ENCODE assay signal across 8 cellular contexts in the genomic region with DNA sequence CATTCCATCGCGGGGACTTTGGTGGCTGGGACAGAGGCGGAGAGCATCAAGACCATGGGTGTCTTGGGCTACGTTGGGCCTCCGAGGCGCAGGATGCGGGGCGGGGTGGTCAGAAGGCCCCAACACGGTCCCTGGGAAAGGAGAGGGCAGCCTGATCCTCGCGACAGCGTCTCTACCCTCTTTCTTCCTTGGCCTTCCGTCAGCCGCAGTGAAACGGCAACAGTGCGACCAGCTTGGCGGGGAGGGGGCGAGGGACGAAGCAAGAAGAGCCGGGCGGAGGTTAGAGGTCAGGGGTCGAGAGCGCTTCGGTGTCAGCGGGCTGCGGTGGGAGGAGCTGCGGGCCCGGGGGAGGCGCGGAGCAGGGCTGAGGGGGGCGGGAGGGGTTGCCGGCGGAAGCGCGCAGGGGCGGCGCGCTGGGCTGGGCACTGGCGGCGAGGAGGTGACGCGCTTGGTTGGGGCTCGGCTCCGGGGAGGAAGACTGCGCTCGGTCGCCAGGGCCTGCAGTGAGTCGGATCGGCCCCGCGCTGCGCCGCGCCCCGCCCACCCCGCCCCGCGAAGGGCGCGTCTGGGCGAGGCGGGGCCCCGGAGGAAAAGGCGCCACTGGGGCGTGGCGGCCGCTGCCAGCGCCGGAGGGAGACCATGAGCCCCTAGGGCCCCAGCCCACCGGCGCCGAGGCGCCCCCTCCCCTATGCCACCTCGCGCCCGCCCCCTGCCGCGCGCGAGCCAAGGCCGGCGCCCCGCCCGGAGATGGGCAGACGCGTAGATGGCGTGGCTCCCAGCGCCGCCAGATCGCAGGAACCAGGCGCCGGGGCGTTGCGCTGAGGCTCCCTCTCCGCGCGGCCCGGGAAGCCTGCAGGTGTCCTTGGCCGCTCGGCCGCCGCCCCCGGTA. TPM values are rescaled to one million over a fixed set of nuclear protein-coding genes. Genes with fewer than 3 reads are reported as not detected.
DNase-seq lines count a peak whose midpoint lies in the region; ATAC-seq and TF ChIP-seq lines count a peak whose summit lies in the region.

Gene KCNC4, plus strand, starts transcription at position 600 of the 889 bp plus-strand sequence. CDS start 1,186 bp downstream, outside the sequence.

- H3F3A ChIP-seq in PC-9 (ENCODE audit: insufficient read depth, low read depth): peaks cover 32% of the 10 kb centered on the region

- peaks cover 16% of the 10 kb centered on the region for H3K79me2 ChIP-seq in PC-9 (ENCODE audit: low read depth)

- no peak for TF ChIP-seq CTCF in Caco-2 (IDR thresholded peaks at IDR 0.05; ENCODE audit: insufficient read depth in 1 of 2, low read depth in 1 of 2, low read length in 1 of 2, severe bottlenecking in 1 of 2, unreplicated experiment in 1 of 2)
- TF ChIP-seq CTCF in PC-9 (conservative IDR thresholded peaks at IDR 0.05): no peak

- CTCF ChIA-PET in Caco-2 (lab: Charles Lee) (interaction anchor here (0.7 to 5.1 kb wide), 3 partner anchors 19 to 250 kb away, joined by 4 to 89 read pairs (median 6); no protein-coding TSS in a partner anchor), PC-9 (lab: Charles Lee) (interaction anchor here (0.7 to 1.6 kb wide), 2 partner anchors 103 to 250 kb away, joined by 4 to 5 read pairs; no protein-coding TSS in a partner anchor)

- H3K36me3 Mint-ChIP-seq in Caco-2 (ENCODE audit: insufficient read depth, unreplicated experiment): peaks cover 4% of the 10 kb centered on the region
- H3K36me3 Mint-ChIP-seq in activated T-cell treated with anti-CD3 and anti-CD28 coated beads, Interleukin-2, amount 50 U/mL, for 24 hours (ENCODE audit: low read depth): peaks cover 6% of the 10 kb centered on the region

- peak within 1 kb of the TSS; percentile 83 for H2AFZ ChIP-seq in PC-9

- BruUV-seq in Caco-2 (replicated peaks; lab: Mats Ljungman, UMichigan) (no TSS peak), PC-9 (replicated peaks; lab: Mats Ljungman, UMichigan) (no TSS peak)

- DNase-seq in Caco-2 (peak; percentile 74), HUDEP-2 (lab: John Stamatoyannopoulos, UW; ENCODE audit: unreplicated experiment in 76 of 76) (peak in 56 of 76 experiments; percentile 0 to 64 (median 29)), PC-9 (peak; percentile 67 to 80)
- DNase-seq in activated T-cell treated with anti-CD3 and anti-CD28 coated beads, Interleukin-2, amount 50 U/mL, for 24 hours: peak; percentile 91
- DNase-seq in stimulated activated CD8-positive, alpha-beta memory T cell treated with anti-CD3 and anti-CD28 coated beads, Interleukin-4, amount 100 ng/mL, for 48 hours: peak; percentile 90

- H3K9ac ChIP-seq in muscle layer of colon (ENCODE audit: low read length): no peak within 1 kb of the TSS

- no peaks in the 10 kb centered on the region for H3K9me3 ChIP-seq in Caco-2
- no peaks in the 10 kb centered on the region for H3K9me3 ChIP-seq in PC-9 (ENCODE audit: insufficient read depth, low read depth)
- no peaks in the 10 kb centered on the region for H3K9me3 ChIP-seq in muscle layer of colon (ENCODE audit: low read length)

- H3K4me3 ChIP-seq in Caco-2 (ENCODE audit: low read depth, low read length) (peak within 1 kb of the TSS; percentile 51), PC-9 (peak within 1 kb of the TSS; percentile 65), muscle layer of colon (ENCODE audit: low read depth in 1 of 2, low read length in 2 of 2) (peak within 1 kb of the TSS; percentile 64 to 72)

- intact Hi-C loops in Caco-2 (cut with micrococcal nuclease; ENCODE audit: unreplicated experiment): no loop called here
- intact Hi-C loops in PC-9 (cut with micrococcal nuclease; ENCODE audit: unreplicated experiment): no loop called here

- no peaks in the 10 kb centered on the region for H3K9me2 ChIP-seq in PC-9 (ENCODE audit: insufficient read depth)

- H3K4me1 ChIP-seq in Caco-2 (peaks cover 4% of the 10 kb centered on the region; the same call in 1 of the 2 replicates), PC-9 (replicated peaks; ENCODE audit: insufficient read depth) (peaks cover 41% of the 10 kb centered on the region), muscle layer of colon (ENCODE audit: insufficient read depth, low read length) (no peaks in the 10 kb centered on the region)

- H3K27ac ChIP-seq in PC-9 (no peak within 1 kb of the TSS), muscle layer of colon (ENCODE audit: low read depth, low read length) (no peak within 1 kb of the TSS)

- H3K27me3 ChIP-seq in Caco-2 (replicated peaks; ENCODE audit: control insufficient read depth, insufficient read depth, low read length) (no peaks in the 10 kb centered on the region), PC-9 (ENCODE audit: insufficient read depth, low read depth) (no peaks in the 10 kb centered on the region), muscle layer of colon (ENCODE audit: control insufficient read depth in 1 of 2, insufficient read depth in 2 of 2, low read length in 2 of 2) (peaks cover 0 to 16% of the 10 kb centered on the region in 2 donors)

- POLR2A ChIA-PET in Caco-2 (lab: Charles Lee): interaction anchor here (2.0 kb wide), 1 partner anchor 129 kb away, joined by 5 read pairs; the partner anchor contains the start of gene RBM15
- POLR2A ChIA-PET in PC-9 (lab: Charles Lee; ENCODE audit: unreplicated experiment): interaction anchor here (0.7 kb wide), 1 partner anchor 128 kb away, joined by 3 read pairs; no protein-coding TSS in a partner anchor

- no peaks in the 10 kb centered on the region for H3K27me3 Mint-ChIP-seq in Caco-2 (ENCODE audit: insufficient read depth, unreplicated experiment)
- peaks cover 3% of the 10 kb centered on the region for H3K27me3 Mint-ChIP-seq in activated T-cell treated with anti-CD3 and anti-CD28 coated beads, Interleukin-2, amount 50 U/mL, for 24 hours

- H3K9me3 Mint-ChIP-seq in Caco-2 (ENCODE audit: unreplicated experiment): no peaks in the 10 kb centered on the region
- H3K9me3 Mint-ChIP-seq in activated T-cell treated with anti-CD3 and anti-CD28 coated beads, Interleukin-2, amount 50 U/mL, for 24 hours: no peaks in the 10 kb centered on the region

- H3K4me1 Mint-ChIP-seq in Caco-2 (ENCODE audit: low read depth, unreplicated experiment): no peaks in the 10 kb centered on the region
- peaks cover 55% of the 10 kb centered on the region for H3K4me1 Mint-ChIP-seq in activated T-cell treated with anti-CD3 and anti-CD28 coated beads, Interleukin-2, amount 50 U/mL, for 24 hours (ENCODE audit: low read depth)

- peak; percentile 75 for ATAC-seq in GM21390 (IDR thresholded peaks at IDR 0.05; ENCODE audit: unreplicated experiment)
- ATAC-seq in esophagus mucosa: peak; percentile 89

- H3K36me3 ChIP-seq in Caco-2 (ENCODE audit: control insufficient read depth, insufficient read depth, low read length) (no peaks in the 10 kb centered on the region), PC-9 (ENCODE audit: low read depth) (no peaks in the 10 kb centered on the region), muscle layer of colon (ENCODE audit: insufficient read depth, low read length) (no peaks in the 10 kb centered on the region)

- peak within 1 kb of the TSS; percentile 85 for H3K4me3 Mint-ChIP-seq in Caco-2 (ENCODE audit: unreplicated experiment)
- H3K4me3 Mint-ChIP-seq in activated T-cell treated with anti-CD3 and anti-CD28 coated beads, Interleukin-2, amount 50 U/mL, for 24 hours: peak within 1 kb of the TSS; percentile 86

- H4K20me1 ChIP-seq in PC-9 (ENCODE audit: insufficient read depth): peaks cover 10% of the 10 kb centered on the region; the same call in 1 of the 2 replicates

- no peak within 1 kb of the TSS for H3K27ac Mint-ChIP-seq in Caco-2 (ENCODE audit: unreplicated experiment)
- peak within 1 kb of the TSS; percentile 93 for H3K27ac Mint-ChIP-seq in activated T-cell treated with anti-CD3 and anti-CD28 coated beads, Interleukin-2, amount 50 U/mL, for 24 hours

- peak within 1 kb of the TSS; percentile 87 for H3K4me2 ChIP-seq in PC-9

RNA-seq across cellular contexts. Expression of gene KCNC4, which starts in this region (rescaled TPM):
- 5.3 TPM in 2 replicates for total RNA-seq in Caco-2 (2022)
- 8.6 and 9.4 TPM in 2 replicates for total RNA-seq in PC-9 (2021)
- 5.8 TPM for total RNA-seq in esophagus mucosa

Comparison
In these comparisons a context has a peak if more than half of its experiments do, and no peak if none do; other contexts are left out.
1. DNase-seq: peak in every context shown above with its lines; median percentile 91 in activated T-cell treated with anti-CD3 and anti-CD28 coated beads, Interleukin-2, amount 50 U/mL, for 24 hours; 90 in stimulated activated CD8-positive, alpha-beta memory T cell treated with anti-CD3 and anti-CD28 coated beads, Interleukin-4, amount 100 ng/mL, for 48 hours; 74 in Caco-2; 74 in PC-9; 29 in HUDEP-2.